13 cellular contexts compared by ENCODE assay signal in the genomic region with DNA sequence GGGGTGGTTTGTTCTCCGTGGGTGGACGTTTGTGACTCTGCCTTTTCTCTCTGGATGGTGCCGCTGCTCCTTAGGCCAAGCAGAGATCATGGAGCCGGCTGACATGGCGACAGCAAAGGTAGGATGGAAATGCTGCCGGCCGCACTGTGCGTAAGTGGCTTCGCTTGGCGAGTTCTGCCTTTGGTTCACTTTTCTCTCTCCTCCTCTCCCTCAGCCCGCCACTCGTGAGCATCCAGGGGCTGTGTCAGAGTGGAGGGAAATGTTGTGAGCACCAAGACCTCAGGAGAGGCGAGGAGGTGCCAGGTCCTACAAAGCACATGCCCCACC.
DNase-seq lines count a peak whose midpoint lies in the region; ATAC-seq, FAIRE-seq and TF ChIP-seq lines count a peak whose summit lies in the region.
"Had no signal": no experiment of that assay in that cellular context is flagged by ENCODE, and none has a peak within 500 bp of the region (broad histone marks: within the 10 kb centered on the region; RNA-seq: fewer than 3 reads in every experiment).

No MANE protein-coding gene starts in this region.

- H3K4me1 ChIP-seq in heart left ventricle (peaks cover 0 to 9% (median 0%) of the 10 kb centered on the region in 12 donors), iPS-20b (ENCODE audit: insufficient read depth, low read length) (peaks cover 20% of the 10 kb centered on the region; the same call in 1 of the 2 replicates)
- H3K4me1 ChIP-seq: upper lobe of right lung had no signal

- TF ChIP-seq POLR2A in heart left ventricle (IDR thresholded peaks at IDR 0.05): no peak
- no peak for TF ChIP-seq POLR2A in GM12892 (IDR thresholded peaks at IDR 0.05; ENCODE audit: low read depth, low read length)

- 87 to 95% (median 94%) methylated on average over 9 to 13 of the region's 13 CpGs for WGBS in heart left ventricle, 4 donors

- DNase-seq in left ventricle myocardium superior (no peak), heart left ventricle (no peak), WERI-Rb-1 (no peak), hippocampal formation (lab: John Stamatoyannopoulos, UW) (no peak), NCI-H82 treated with DMSO at 0.1 percent for 48 hours (lab: John Stamatoyannopoulos, UW; ENCODE audit: unreplicated experiment) (no peak), GM12892 (ENCODE audit: insufficient read length) (no peak)

- ATAC-seq in left ventricle myocardium superior: peak; percentile 4
- no peak for ATAC-seq in heart left ventricle
- no peak for ATAC-seq in GM18502 (IDR thresholded peaks at IDR 0.05; ENCODE audit: poor library complexity, unreplicated experiment)

- intact Hi-C loops in left ventricle myocardium superior (cut with micrococcal nuclease): loop anchor here (5.0 kb wide), 1 partner anchor 67 kb away; no protein-coding TSS in a partner anchor
- intact Hi-C loops in heart left ventricle (cut with DNase I): loop anchor here in 9 of 10 donors (2.0 to 10.0 kb wide), 6 partner anchors 42 to 197 kb away; no protein-coding TSS in a partner anchor

- H3K4me3 ChIP-seq in heart left ventricle (no peak overlapping the region), WERI-Rb-1 (ENCODE audit: low read depth, low read length) (peak overlapping the region; percentile 36), iPS-20b (ENCODE audit: low read length) (no peak overlapping the region)
- H3K4me3 ChIP-seq: heart right ventricle, ovary, smooth muscle cell, upper lobe of right lung had no signal

- no peaks in the 10 kb centered on the region for H3K27me3 ChIP-seq in heart left ventricle
- H3K27me3 ChIP-seq in WERI-Rb-1 (ENCODE audit: insufficient read depth, low read depth, severe bottlenecking): no peaks in the 10 kb centered on the region
- no peaks in the 10 kb centered on the region for H3K27me3 ChIP-seq in iPS-20b (ENCODE audit: insufficient read depth, low read length)
- H3K27me3 ChIP-seq: heart right ventricle, ovary had no signal

- H3K9me3 ChIP-seq in heart left ventricle (no peaks in the 10 kb centered on the region), WERI-Rb-1 (ENCODE audit: severe bottlenecking) (no peaks in the 10 kb centered on the region), iPS-20b (ENCODE audit: insufficient read depth, low read depth, low read length) (no peaks in the 10 kb centered on the region)
- H3K9me3 ChIP-seq: heart right ventricle, ovary, upper lobe of right lung had no signal

- no peaks in the 10 kb centered on the region for H3K36me3 ChIP-seq in heart left ventricle
- H3K36me3 ChIP-seq in WERI-Rb-1: no peaks in the 10 kb centered on the region
- H3K36me3 ChIP-seq in iPS-20b (ENCODE audit: insufficient read depth, low read depth, low read length): no peaks in the 10 kb centered on the region
- H3K36me3 ChIP-seq: heart right ventricle, ovary, upper lobe of right lung had no signal

- no peak for FAIRE-seq in GM12892 (lab: Jason Lieb, UNC)

- TF ChIP-seq CTCF in heart left ventricle (IDR thresholded peaks at IDR 0.05) (no peak), WERI-Rb-1 (IDR thresholded peaks at IDR 0.05; ENCODE audit: low read depth, low read length) (no peak)

- H3K27ac ChIP-seq in heart left ventricle (no peak overlapping the region), WERI-Rb-1 (peak overlapping the region; percentile 89), iPS-20b (ENCODE audit: low read length) (no peak overlapping the region)
- H3K27ac ChIP-seq: heart right ventricle, ovary, RWPE1, upper lobe of right lung had no signal

- H3K9ac ChIP-seq in iPS-20b (ENCODE audit: low read depth, low read length): peak overlapping the region; percentile 49; the same call in 1 of the 2 replicates
